In the genomic region with DNA sequence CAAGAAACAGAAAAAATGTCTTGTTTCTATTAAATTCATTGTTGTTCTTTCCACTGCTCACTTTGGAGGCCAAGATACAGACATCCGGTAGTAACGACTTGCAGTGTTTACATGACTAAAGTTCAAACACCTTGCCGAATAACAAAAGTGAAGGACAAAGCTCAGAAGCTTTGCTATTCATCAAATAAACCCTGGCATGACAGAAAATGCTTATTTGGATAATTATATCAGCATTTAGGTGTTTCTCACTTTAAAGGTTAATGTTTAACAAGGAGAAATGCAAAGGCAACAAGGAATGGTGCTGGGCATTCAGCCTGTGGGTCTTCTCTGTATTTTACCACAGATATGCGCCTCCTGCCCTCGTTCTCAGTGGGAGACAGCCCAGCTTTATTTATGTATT, we compare ENCODE assay signal across 1 cellular context.
A peak's percentile ranks its signal among the peaks of the same experiment; 100 is the strongest.
TF ChIP-seq lines count a peak whose summit lies in the region.

No MANE protein-coding gene starts in this region.

TF ChIP-seq in HepG2, 621 proteins besides CTCF, POLR2A, EP300 and RAD21 (continues in another document):
- TF ChIP-seq, protein P1, sequence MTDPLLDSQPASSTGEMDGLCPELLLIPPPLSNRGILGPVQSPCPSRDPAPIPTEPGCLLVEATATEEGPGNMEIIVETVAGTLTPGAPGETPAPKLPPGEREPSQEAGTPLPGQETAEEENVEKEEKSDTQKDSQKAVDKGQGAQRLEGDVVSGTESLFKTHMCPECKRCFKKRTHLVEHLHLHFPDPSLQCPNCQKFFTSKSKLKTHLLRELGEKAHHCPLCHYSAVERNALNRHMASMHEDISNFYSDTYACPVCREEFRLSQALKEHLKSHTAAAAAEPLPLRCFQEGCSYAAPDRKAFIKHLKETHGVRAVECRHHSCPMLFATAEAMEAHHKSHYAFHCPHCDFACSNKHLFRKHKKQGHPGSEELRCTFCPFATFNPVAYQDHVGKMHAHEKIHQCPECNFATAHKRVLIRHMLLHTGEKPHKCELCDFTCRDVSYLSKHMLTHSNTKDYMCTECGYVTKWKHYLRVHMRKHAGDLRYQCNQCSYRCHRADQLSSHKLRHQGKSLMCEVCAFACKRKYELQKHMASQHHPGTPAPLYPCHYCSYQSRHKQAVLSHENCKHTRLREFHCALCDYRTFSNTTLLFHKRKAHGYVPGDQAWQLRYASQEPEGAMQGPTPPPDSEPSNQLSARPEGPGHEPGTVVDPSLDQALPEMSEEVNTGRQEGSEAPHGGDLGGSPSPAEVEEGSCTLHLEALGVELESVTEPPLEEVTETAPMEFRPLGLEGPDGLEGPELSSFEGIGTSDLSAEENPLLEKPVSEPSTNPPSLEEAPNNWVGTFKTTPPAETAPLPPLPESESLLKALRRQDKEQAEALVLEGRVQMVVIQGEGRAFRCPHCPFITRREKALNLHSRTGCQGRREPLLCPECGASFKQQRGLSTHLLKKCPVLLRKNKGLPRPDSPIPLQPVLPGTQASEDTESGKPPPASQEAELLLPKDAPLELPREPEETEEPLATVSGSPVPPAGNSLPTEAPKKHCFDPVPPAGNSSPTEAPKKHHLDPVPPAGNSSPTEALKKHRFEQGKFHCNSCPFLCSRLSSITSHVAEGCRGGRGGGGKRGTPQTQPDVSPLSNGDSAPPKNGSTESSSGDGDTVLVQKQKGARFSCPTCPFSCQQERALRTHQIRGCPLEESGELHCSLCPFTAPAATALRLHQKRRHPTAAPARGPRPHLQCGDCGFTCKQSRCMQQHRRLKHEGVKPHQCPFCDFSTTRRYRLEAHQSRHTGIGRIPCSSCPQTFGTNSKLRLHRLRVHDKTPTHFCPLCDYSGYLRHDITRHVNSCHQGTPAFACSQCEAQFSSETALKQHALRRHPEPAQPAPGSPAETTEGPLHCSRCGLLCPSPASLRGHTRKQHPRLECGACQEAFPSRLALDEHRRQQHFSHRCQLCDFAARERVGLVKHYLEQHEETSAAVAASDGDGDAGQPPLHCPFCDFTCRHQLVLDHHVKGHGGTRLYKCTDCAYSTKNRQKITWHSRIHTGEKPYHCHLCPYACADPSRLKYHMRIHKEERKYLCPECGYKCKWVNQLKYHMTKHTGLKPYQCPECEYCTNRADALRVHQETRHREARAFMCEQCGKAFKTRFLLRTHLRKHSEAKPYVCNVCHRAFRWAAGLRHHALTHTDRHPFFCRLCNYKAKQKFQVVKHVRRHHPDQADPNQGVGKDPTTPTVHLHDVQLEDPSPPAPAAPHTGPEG (CRISPR knock-in tag; IDR thresholded peaks at IDR 0.05), result no peak
- peak; percentile 64; the same call in 1 of the 2 replicates for TF ChIP-seq ELF3 (CRISPR knock-in tag; IDR thresholded peaks at IDR 0.05)
- TF ChIP-seq NR1H2 (CRISPR knock-in tag; IDR thresholded peaks at IDR 0.05; ENCODE audit: borderline replicate concordance, low read depth), result no peak
- TF ChIP-seq, protein P2, sequence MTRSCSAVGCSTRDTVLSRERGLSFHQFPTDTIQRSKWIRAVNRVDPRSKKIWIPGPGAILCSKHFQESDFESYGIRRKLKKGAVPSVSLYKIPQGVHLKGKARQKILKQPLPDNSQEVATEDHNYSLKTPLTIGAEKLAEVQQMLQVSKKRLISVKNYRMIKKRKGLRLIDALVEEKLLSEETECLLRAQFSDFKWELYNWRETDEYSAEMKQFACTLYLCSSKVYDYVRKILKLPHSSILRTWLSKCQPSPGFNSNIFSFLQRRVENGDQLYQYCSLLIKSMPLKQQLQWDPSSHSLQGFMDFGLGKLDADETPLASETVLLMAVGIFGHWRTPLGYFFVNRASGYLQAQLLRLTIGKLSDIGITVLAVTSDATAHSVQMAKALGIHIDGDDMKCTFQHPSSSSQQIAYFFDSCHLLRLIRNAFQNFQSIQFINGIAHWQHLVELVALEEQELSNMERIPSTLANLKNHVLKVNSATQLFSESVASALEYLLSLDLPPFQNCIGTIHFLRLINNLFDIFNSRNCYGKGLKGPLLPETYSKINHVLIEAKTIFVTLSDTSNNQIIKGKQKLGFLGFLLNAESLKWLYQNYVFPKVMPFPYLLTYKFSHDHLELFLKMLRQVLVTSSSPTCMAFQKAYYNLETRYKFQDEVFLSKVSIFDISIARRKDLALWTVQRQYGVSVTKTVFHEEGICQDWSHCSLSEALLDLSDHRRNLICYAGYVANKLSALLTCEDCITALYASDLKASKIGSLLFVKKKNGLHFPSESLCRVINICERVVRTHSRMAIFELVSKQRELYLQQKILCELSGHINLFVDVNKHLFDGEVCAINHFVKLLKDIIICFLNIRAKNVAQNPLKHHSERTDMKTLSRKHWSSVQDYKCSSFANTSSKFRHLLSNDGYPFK (CRISPR knock-in tag; IDR thresholded peaks at IDR 0.05; ENCODE audit: borderline replicate concordance), result no peak
- TF ChIP-seq, protein P3, sequence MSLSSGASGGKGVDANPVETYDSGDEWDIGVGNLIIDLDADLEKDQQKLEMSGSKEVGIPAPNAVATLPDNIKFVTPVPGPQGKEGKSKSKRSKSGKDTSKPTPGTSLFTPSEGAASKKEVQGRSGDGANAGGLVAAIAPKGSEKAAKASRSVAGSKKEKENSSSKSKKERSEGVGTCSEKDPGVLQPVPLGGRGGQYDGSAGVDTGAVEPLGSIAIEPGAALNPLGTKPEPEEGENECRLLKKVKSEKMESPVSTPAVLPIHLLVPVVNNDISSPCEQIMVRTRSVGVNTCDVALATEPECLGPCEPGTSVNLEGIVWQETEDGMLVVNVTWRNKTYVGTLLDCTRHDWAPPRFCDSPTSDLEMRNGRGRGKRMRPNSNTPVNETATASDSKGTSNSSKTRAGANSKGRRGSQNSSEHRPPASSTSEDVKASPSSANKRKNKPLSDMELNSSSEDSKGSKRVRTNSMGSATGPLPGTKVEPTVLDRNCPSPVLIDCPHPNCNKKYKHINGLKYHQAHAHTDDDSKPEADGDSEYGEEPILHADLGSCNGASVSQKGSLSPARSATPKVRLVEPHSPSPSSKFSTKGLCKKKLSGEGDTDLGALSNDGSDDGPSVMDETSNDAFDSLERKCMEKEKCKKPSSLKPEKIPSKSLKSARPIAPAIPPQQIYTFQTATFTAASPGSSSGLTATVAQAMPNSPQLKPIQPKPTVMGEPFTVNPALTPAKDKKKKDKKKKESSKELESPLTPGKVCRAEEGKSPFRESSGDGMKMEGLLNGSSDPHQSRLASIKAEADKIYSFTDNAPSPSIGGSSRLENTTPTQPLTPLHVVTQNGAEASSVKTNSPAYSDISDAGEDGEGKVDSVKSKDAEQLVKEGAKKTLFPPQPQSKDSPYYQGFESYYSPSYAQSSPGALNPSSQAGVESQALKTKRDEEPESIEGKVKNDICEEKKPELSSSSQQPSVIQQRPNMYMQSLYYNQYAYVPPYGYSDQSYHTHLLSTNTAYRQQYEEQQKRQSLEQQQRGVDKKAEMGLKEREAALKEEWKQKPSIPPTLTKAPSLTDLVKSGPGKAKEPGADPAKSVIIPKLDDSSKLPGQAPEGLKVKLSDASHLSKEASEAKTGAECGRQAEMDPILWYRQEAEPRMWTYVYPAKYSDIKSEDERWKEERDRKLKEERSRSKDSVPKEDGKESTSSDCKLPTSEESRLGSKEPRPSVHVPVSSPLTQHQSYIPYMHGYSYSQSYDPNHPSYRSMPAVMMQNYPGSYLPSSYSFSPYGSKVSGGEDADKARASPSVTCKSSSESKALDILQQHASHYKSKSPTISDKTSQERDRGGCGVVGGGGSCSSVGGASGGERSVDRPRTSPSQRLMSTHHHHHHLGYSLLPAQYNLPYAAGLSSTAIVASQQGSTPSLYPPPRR (CRISPR knock-in tag; IDR thresholded peaks at IDR 0.05; ENCODE audit: borderline replicate concordance), result peak; percentile 77; the same call in 1 of the 2 replicates
- no peak for TF ChIP-seq NFE2 (CRISPR knock-in tag; IDR thresholded peaks at IDR 0.05)
- TF ChIP-seq TEAD3 (CRISPR knock-in tag; optimal IDR thresholded peaks at IDR 0.05; ENCODE audit: borderline replicate concordance), result peak; percentile 57
- TF ChIP-seq ZNF205 (CRISPR knock-in tag; IDR thresholded peaks at IDR 0.05), result peak; percentile 52; the same call in 1 of the 2 replicates
- TF ChIP-seq ZFP36L2 (CRISPR knock-in tag; IDR thresholded peaks at IDR 0.05), result no peak
- TF ChIP-seq GABPA (IDR thresholded peaks at IDR 0.05; ENCODE audit: low read depth, low read length), result no peak
- peak; percentile 63 for TF ChIP-seq GABPA (CRISPR knock-in tag; IDR thresholded peaks at IDR 0.05; ENCODE audit: low read depth)
- peak; percentile 82 for TF ChIP-seq RARA (CRISPR knock-in tag; IDR thresholded peaks at IDR 0.05)
- no peak for TF ChIP-seq SOX6 (IDR thresholded peaks at IDR 0.05)
- peak; percentile 98 for TF ChIP-seq SOX6 (CRISPR knock-in tag; IDR thresholded peaks at IDR 0.05)
- no peak for TF ChIP-seq PHF8 (CRISPR knock-in tag; IDR thresholded peaks at IDR 0.05)
- peak; percentile 61 for TF ChIP-seq SKI (IDR thresholded peaks at IDR 0.05; ENCODE audit: partially characterized antibody)
- TF ChIP-seq FOXJ3 (CRISPR knock-in tag; IDR thresholded peaks at IDR 0.05; ENCODE audit: borderline replicate concordance), result peak; percentile 84; the same call in 1 of the 2 replicates
- TF ChIP-seq ZFP1 (CRISPR knock-in tag; IDR thresholded peaks at IDR 0.05), result peak; percentile 56; the same call in 1 of the 2 replicates
- TF ChIP-seq, protein P4, sequence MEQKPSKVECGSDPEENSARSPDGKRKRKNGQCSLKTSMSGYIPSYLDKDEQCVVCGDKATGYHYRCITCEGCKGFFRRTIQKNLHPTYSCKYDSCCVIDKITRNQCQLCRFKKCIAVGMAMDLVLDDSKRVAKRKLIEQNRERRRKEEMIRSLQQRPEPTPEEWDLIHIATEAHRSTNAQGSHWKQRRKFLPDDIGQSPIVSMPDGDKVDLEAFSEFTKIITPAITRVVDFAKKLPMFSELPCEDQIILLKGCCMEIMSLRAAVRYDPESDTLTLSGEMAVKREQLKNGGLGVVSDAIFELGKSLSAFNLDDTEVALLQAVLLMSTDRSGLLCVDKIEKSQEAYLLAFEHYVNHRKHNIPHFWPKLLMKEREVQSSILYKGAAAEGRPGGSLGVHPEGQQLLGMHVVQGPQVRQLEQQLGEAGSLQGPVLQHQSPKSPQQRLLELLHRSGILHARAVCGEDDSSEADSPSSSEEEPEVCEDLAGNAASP (CRISPR knock-in tag; IDR thresholded peaks at IDR 0.05; ENCODE audit: borderline replicate concordance), result peak; percentile 74; the same call in 1 of the 2 replicates
- TF ChIP-seq ISL2 (CRISPR knock-in tag; IDR thresholded peaks at IDR 0.05), result peak; percentile 82
- TF ChIP-seq, protein P5, sequence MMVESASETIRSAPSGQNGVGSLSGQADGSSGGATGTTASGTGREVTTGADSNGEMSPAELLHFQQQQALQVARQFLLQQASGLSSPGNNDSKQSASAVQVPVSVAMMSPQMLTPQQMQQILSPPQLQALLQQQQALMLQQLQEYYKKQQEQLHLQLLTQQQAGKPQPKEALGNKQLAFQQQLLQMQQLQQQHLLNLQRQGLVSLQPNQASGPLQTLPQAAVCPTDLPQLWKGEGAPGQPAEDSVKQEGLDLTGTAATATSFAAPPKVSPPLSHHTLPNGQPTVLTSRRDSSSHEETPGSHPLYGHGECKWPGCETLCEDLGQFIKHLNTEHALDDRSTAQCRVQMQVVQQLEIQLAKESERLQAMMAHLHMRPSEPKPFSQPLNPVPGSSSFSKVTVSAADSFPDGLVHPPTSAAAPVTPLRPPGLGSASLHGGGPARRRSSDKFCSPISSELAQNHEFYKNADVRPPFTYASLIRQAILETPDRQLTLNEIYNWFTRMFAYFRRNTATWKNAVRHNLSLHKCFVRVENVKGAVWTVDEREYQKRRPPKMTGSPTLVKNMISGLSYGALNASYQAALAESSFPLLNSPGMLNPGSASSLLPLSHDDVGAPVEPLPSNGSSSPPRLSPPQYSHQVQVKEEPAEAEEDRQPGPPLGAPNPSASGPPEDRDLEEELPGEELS (CRISPR knock-in tag; IDR thresholded peaks at IDR 0.05), result peak; percentile 93
- peak; percentile 58; the same call in 1 of the 2 replicates for TF ChIP-seq ELF4 (CRISPR knock-in tag; IDR thresholded peaks at IDR 0.05; ENCODE audit: borderline replicate concordance)
- TF ChIP-seq CHD4 (IDR thresholded peaks at IDR 0.05; ENCODE audit: borderline replicate concordance, low read length), result 0 out of 2 replicates have a peak, but pooled peaks have one; percentile 19
- TF ChIP-seq HDAC1 (CRISPR knock-in tag; IDR thresholded peaks at IDR 0.05), result peak; percentile 64; the same call in 1 of the 2 replicates
- TF ChIP-seq ZFAT (CRISPR knock-in tag; conservative IDR thresholded peaks at IDR 0.05), result no peak
- TF ChIP-seq HMG20A (CRISPR knock-in tag; IDR thresholded peaks at IDR 0.05; ENCODE audit: borderline replicate concordance), result peak; percentile 93; the same call in 1 of the 2 replicates
- TF ChIP-seq, protein P6, sequence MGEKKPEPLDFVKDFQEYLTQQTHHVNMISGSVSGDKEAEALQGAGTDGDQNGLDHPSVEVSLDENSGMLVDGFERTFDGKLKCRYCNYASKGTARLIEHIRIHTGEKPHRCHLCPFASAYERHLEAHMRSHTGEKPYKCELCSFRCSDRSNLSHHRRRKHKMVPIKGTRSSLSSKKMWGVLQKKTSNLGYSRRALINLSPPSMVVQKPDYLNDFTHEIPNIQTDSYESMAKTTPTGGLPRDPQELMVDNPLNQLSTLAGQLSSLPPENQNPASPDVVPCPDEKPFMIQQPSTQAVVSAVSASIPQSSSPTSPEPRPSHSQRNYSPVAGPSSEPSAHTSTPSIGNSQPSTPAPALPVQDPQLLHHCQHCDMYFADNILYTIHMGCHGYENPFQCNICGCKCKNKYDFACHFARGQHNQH (CRISPR knock-in tag; IDR thresholded peaks at IDR 0.05), result no peak
- TF ChIP-seq, protein P7, sequence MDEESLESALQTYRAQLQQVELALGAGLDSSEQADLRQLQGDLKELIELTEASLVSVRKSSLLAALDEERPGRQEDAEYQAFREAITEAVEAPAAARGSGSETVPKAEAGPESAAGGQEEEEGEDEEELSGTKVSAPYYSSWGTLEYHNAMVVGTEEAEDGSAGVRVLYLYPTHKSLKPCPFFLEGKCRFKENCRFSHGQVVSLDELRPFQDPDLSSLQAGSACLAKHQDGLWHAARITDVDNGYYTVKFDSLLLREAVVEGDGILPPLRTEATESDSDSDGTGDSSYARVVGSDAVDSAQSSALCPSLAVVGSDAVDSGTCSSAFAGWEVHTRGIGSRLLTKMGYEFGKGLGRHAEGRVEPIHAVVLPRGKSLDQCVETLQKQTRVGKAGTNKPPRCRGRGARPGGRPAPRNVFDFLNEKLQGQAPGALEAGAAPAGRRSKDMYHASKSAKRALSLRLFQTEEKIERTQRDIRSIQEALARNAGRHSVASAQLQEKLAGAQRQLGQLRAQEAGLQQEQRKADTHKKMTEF (CRISPR knock-in tag; IDR thresholded peaks at IDR 0.05), result peak; percentile 79
- no peak for TF ChIP-seq JUND (CRISPR knock-in tag; IDR thresholded peaks at IDR 0.05)
- TF ChIP-seq NCOA2 (CRISPR knock-in tag; IDR thresholded peaks at IDR 0.05), result peak; percentile 89
- TF ChIP-seq, protein P8, sequence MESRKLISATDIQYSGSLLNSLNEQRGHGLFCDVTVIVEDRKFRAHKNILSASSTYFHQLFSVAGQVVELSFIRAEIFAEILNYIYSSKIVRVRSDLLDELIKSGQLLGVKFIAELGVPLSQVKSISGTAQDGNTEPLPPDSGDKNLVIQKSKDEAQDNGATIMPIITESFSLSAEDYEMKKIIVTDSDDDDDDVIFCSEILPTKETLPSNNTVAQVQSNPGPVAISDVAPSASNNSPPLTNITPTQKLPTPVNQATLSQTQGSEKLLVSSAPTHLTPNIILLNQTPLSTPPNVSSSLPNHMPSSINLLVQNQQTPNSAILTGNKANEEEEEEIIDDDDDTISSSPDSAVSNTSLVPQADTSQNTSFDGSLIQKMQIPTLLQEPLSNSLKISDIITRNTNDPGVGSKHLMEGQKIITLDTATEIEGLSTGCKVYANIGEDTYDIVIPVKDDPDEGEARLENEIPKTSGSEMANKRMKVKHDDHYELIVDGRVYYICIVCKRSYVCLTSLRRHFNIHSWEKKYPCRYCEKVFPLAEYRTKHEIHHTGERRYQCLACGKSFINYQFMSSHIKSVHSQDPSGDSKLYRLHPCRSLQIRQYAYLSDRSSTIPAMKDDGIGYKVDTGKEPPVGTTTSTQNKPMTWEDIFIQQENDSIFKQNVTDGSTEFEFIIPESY (CRISPR knock-in tag; IDR thresholded peaks at IDR 0.05), result no peak
- TF ChIP-seq TCF7 (IDR thresholded peaks at IDR 0.05; ENCODE audit: low read depth), result peak; percentile 89
- peak; percentile 80 for TF ChIP-seq CREM (IDR thresholded peaks at IDR 0.05)
- TF ChIP-seq CREM (CRISPR knock-in tag; IDR thresholded peaks at IDR 0.05), result no peak
- no peak for TF ChIP-seq NRL (CRISPR knock-in tag; IDR thresholded peaks at IDR 0.05; ENCODE audit: borderline replicate concordance)
- TF ChIP-seq ZNF772 (CRISPR knock-in tag; IDR thresholded peaks at IDR 0.05), result no peak
